Comparison of ENCODE assay signal across 9 cellular contexts in genomic region chr19:45419396-45419795, GRCh38. TPM values are rescaled to one million over a fixed set of nuclear protein-coding genes. Genes with fewer than 3 reads are reported as not detected.
DNase-seq lines count a peak whose midpoint lies in the region; ATAC-seq and TF ChIP-seq lines count a peak whose summit lies in the region.
"Had no signal": no experiment of that assay in that cellular context is flagged by ENCODE, and none has a peak within 500 bp of the region (broad histone marks: within the 10 kb centered on the region; RNA-seq: fewer than 3 reads in every experiment).

No MANE protein-coding gene starts in this region.

- no peak overlapping the region for H3K23ac ChIP-seq in mesenchymal stem cell (ENCODE audit: low read length in 2 of 2)

- no peak overlapping the region for H2AK5ac ChIP-seq in mesenchymal stem cell (ENCODE audit: low read length, severe bottlenecking)

- no peak overlapping the region for H2AFZ ChIP-seq in mesenchymal stem cell (ENCODE audit: low read depth, low read length)

- peak overlapping the region in 1 of 2 experiments; percentile 10 for H2BK12ac ChIP-seq in mesenchymal stem cell (ENCODE audit: low read length in 2 of 2)

- no peak overlapping the region for H3K27ac ChIP-seq in mesenchymal stem cell (ENCODE audit: low read length, poor library complexity, severe bottlenecking)
- no peak overlapping the region for H3K27ac ChIP-seq in brain microvascular endothelial cell

- 71% methylated on average over 4 of the region's 4 CpGs for WGBS in mesenchymal stem cell

- H3K27me3 ChIP-seq in mesenchymal stem cell (ENCODE audit: control insufficient read depth in 1 of 2, insufficient read depth in 1 of 2, low read length in 2 of 2) (no peaks in the 10 kb centered on the region), brain microvascular endothelial cell (replicated peaks) (no peaks in the 10 kb centered on the region)

- H3K4me1 ChIP-seq in mesenchymal stem cell (ENCODE audit: control insufficient read depth, insufficient read depth, low read depth, low read length): peaks cover 23% of the 10 kb centered on the region

- peaks cover 32% of the 10 kb centered on the region for H3K4me1 Mint-ChIP-seq in T-helper 17 cell

- peaks cover 31% of the 10 kb centered on the region for H3K79me1 ChIP-seq in mesenchymal stem cell (replicated peaks; ENCODE audit: low read length, poor library complexity, severe bottlenecking)

- H3K36me3 Mint-ChIP-seq in T-helper 17 cell (ENCODE audit: low read depth): peaks cover 6% of the 10 kb centered on the region

- H2BK120ac ChIP-seq in mesenchymal stem cell (ENCODE audit: low read depth, low read length): no peak overlapping the region

- no peak overlapping the region for H3K27ac Mint-ChIP-seq in T-helper 17 cell

- peak overlapping the region; percentile 21 for H3K4me3 Mint-ChIP-seq in T-helper 17 cell

- H2BK15ac ChIP-seq in mesenchymal stem cell (ENCODE audit: low read depth, poor library complexity, severe bottlenecking): no peak overlapping the region

- no peak overlapping the region for H4K91ac ChIP-seq in mesenchymal stem cell (ENCODE audit: low read length)

- H3K9ac ChIP-seq in mesenchymal stem cell (ENCODE audit: low read length): no peak overlapping the region

- H3K4me3 ChIP-seq in mesenchymal stem cell (ENCODE audit: insufficient read depth in 1 of 2, low read depth in 1 of 2, low read length in 2 of 2) (no peak overlapping the region), brain microvascular endothelial cell (ENCODE audit: low read depth, low read length) (no peak overlapping the region)

- no peak overlapping the region for H3K14ac ChIP-seq in mesenchymal stem cell (ENCODE audit: low read length in 2 of 2)

- peak; percentile 42 for ATAC-seq in GM18520 (IDR thresholded peaks at IDR 0.05; ENCODE audit: unreplicated experiment)
- peak; percentile 40 for ATAC-seq in HG03045 (IDR thresholded peaks at IDR 0.05; ENCODE audit: unreplicated experiment)
- ATAC-seq in T-helper 17 cell: peak; percentile 35

- peak; percentile 2 for DNase-seq in AG20443 (ENCODE audit: low spot score)
- DNase-seq in T-helper 17 cell: no peak
- no peak for DNase-seq in mesenchymal stem cell
- no peak for DNase-seq in NCI-H748 (lab: John Stamatoyannopoulos, UW; ENCODE audit: unreplicated experiment)
- no peak for DNase-seq in brain microvascular endothelial cell
- DNase-seq in NCI-H1694 (lab: John Stamatoyannopoulos, UW): no peak
- DNase-seq: cerebellar nuclear complex had no signal

- H3K27me3 Mint-ChIP-seq in T-helper 17 cell: no peaks in the 10 kb centered on the region

- TF ChIP-seq CTCF in brain microvascular endothelial cell (IDR thresholded peaks at IDR 0.05; ENCODE audit: low read depth, low read length, missing control alignments): no peak

- H3K4ac ChIP-seq in mesenchymal stem cell (ENCODE audit: low read depth in 1 of 2, low read length in 2 of 2): no peak overlapping the region

- H3K4me2 ChIP-seq in mesenchymal stem cell (ENCODE audit: low read length, poor library complexity, severe bottlenecking): no peak overlapping the region

- H3K36me3 ChIP-seq in mesenchymal stem cell (ENCODE audit: control insufficient read depth in 1 of 2, insufficient read depth in 2 of 2, low read depth in 1 of 2, low read length in 2 of 2) (peaks cover 54 to 63% of the 10 kb centered on the region in 2 experiments), brain microvascular endothelial cell (replicated peaks) (peaks cover 41% of the 10 kb centered on the region)

- H3K9me3 ChIP-seq in T-helper 17 cell (ENCODE audit: control insufficient read depth, low read length, poor library complexity, severe bottlenecking): no peaks in the 10 kb centered on the region
- no peaks in the 10 kb centered on the region for H3K9me3 ChIP-seq in mesenchymal stem cell (ENCODE audit: control insufficient read depth, low read length)

- in situ Hi-C loops in brain microvascular endothelial cell (cut with HindIII; ENCODE audit: low pct_ligation_motif_present, low sequenced_read_pairs): no loop called here

- H4K8ac ChIP-seq in mesenchymal stem cell (ENCODE audit: low read length): no peak overlapping the region

- H2BK5ac ChIP-seq in mesenchymal stem cell (ENCODE audit: low read depth, low read length, poor library complexity, severe bottlenecking): no peak overlapping the region

- H3K18ac ChIP-seq in mesenchymal stem cell (ENCODE audit: low read depth in 1 of 2, low read length in 2 of 2): no peak overlapping the region

RNA-seq across cellular contexts. Expression of gene ERCC1, which starts 4.3 kb away (rescaled TPM):
- total RNA-seq in T-helper 17 cell: 10 to 100 TPM; 28.4 to 36.2 TPM
- 96.4 TPM for polyA plus RNA-seq in mesenchymal stem cell (2013, experiment 1 of 2)
- polyA plus RNA-seq in mesenchymal stem cell (2013, experiment 2 of 2): 96.1 TPM

RNA-seq across cellular contexts. Expression of gene POLR1G, which starts 13.0 kb away (rescaled TPM):
- total RNA-seq in T-helper 17 cell: 1 to 10 TPM in 1 of 2 donors, under 1 TPM in 1; 0.91 to 1.0 TPM
- 6.0 TPM for polyA plus RNA-seq in mesenchymal stem cell (2013, experiment 1 of 2)
- polyA plus RNA-seq in mesenchymal stem cell (2013, experiment 2 of 2): 6.5 TPM

RNA-seq across cellular contexts. Expression of gene PPP1R13L, which starts 14.5 kb away (rescaled TPM):
- total RNA-seq in T-helper 17 cell: 1 to 10 TPM; 3.4 to 4.5 TPM
- 9.0 TPM for polyA plus RNA-seq in mesenchymal stem cell (2013, experiment 1 of 2)
- polyA plus RNA-seq in mesenchymal stem cell (2013, experiment 2 of 2): 9.8 TPM

RNA-seq across cellular contexts. Expression of gene FOSB, which starts 48.4 kb away (rescaled TPM):
- 1,000 to 10,000 TPM in 1 of 2 donors, 100 to 1,000 TPM in 1; 967 to 2,209 TPM for total RNA-seq in T-helper 17 cell
- 167 TPM for polyA plus RNA-seq in mesenchymal stem cell (2013, experiment 1 of 2)
- 130 TPM for polyA plus RNA-seq in mesenchymal stem cell (2013, experiment 2 of 2)

RNA-seq across cellular contexts. Expression of gene ERCC2, which starts 49.0 kb away (rescaled TPM):
- 10 to 100 TPM; 11.0 to 13.1 TPM for total RNA-seq in T-helper 17 cell
- polyA plus RNA-seq in mesenchymal stem cell (2013, experiment 1 of 2): 33.5 TPM
- 33.3 TPM for polyA plus RNA-seq in mesenchymal stem cell (2013, experiment 2 of 2)
